24 cellular contexts compared by ENCODE assay signal in the genomic region with DNA sequence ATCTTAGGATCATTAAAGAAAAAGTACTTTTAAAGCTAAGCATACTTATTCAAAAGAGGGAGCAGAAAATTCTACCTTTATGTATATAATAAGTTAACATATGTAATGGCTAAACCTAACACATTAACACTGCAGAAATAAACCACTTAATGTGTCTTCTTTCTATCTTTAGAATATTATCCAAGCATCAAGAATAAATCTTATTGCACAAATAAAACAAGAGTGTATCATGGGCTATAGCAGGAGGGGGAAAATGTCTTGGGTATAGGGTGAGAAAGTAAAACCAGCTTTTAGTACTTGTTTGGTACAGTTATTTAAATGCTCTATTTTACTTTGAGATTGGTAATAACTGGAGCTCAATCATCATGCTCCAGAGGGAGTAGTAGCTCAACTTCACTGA. TPM values are rescaled to one million over a fixed set of nuclear protein-coding genes. Genes with fewer than 3 reads are reported as not detected.
A peak's percentile ranks its signal among the peaks of the same experiment; 100 is the strongest.
DNase-seq lines count a peak whose midpoint lies in the region; ATAC-seq and TF ChIP-seq lines count a peak whose summit lies in the region.
"Had no signal": no experiment of that assay in that cellular context is flagged by ENCODE, and none has a peak within 500 bp of the region (broad histone marks: within the 10 kb centered on the region; RNA-seq: fewer than 3 reads in every experiment).

No MANE protein-coding gene starts in this region.

- H3K9me3 ChIP-seq in RWPE2 (ENCODE audit: severe bottlenecking): no peaks in the 10 kb centered on the region
- H3K9me3 ChIP-seq in BE2C: no peaks in the 10 kb centered on the region
- H3K9me3 ChIP-seq: ascending aorta, gastrocnemius medialis, right lobe of liver, transverse colon had no signal

- CTCF ChIA-PET in activated naive CD4-positive, alpha-beta T cell treated with anti-CD3 and anti-CD28 coated beads for 36 hours (lab: Charles Lee): interaction anchor here (0.7 to 7.1 kb wide), 9 partner anchors 9 to 254 kb away, joined by 3 to 48 read pairs (median 4); no protein-coding TSS in a partner anchor

- peak overlapping the region; percentile 74 for H3K27ac Mint-ChIP-seq in activated naive CD4-positive, alpha-beta T cell treated with anti-CD3 and anti-CD28 coated beads for 36 hours
- peak overlapping the region; percentile 87 for H3K27ac Mint-ChIP-seq in activated T-helper 2 cell treated with anti-CD3 and anti-CD28 coated beads, Interferon-gamma antibody, Interleukin-2, Interleukin-4, amounts not matched to agents 10 μg/mL and 5 μg/mL and 100 μg/mL, durations not matched to agents 14 hours and 24 hours and 36 hours
- peak overlapping the region; percentile 58 for H3K27ac Mint-ChIP-seq in stimulated activated effector memory CD8-positive, alpha-beta T cell treated with anti-CD3 and anti-CD28 coated beads, Interleukin-12 subunit alpha, Interleukin-12 subunit beta, amount 100 ng/mL, for 72 hours
- H3K27ac Mint-ChIP-seq: IgD-negative memory B cell, progenitor cell of endocrine pancreas had no signal

- H3K4me3 Mint-ChIP-seq in activated naive CD4-positive, alpha-beta T cell treated with anti-CD3 and anti-CD28 coated beads for 36 hours: peak overlapping the region; percentile 31
- H3K4me3 Mint-ChIP-seq in activated T-helper 2 cell treated with anti-CD3 and anti-CD28 coated beads, Interferon-gamma antibody, Interleukin-2, Interleukin-4, amounts not matched to agents 10 μg/mL and 5 μg/mL and 100 μg/mL, durations not matched to agents 14 hours and 24 hours and 36 hours (ENCODE audit: low read depth): peak overlapping the region; percentile 52
- H3K4me3 Mint-ChIP-seq in stimulated activated effector memory CD8-positive, alpha-beta T cell treated with anti-CD3 and anti-CD28 coated beads, Interleukin-12 subunit alpha, Interleukin-12 subunit beta, amount 100 ng/mL, for 72 hours: peak overlapping the region; percentile 9
- H3K4me3 Mint-ChIP-seq: IgD-negative memory B cell had no signal

- no peaks in the 10 kb centered on the region for H3K27me3 ChIP-seq in RWPE2 (ENCODE audit: insufficient read depth, poor library complexity, severe bottlenecking)
- H3K27me3 ChIP-seq in BE2C: no peaks in the 10 kb centered on the region
- H3K27me3 ChIP-seq: ascending aorta, gastrocnemius medialis, right lobe of liver, transverse colon had no signal

- ATAC-seq in RWPE2 (ENCODE audit: low read depth): no peak
- no peak for ATAC-seq in stimulated activated effector memory CD8-positive, alpha-beta T cell treated with anti-CD3 and anti-CD28 coated beads, Interleukin-12 subunit alpha, Interleukin-12 subunit beta, amount 100 ng/mL, for 72 hours
- no peak for ATAC-seq in left cardiac atrium
- no peak for ATAC-seq in GM19328 (IDR thresholded peaks at IDR 0.05; ENCODE audit: unreplicated experiment)
- ATAC-seq: right lobe of liver had no signal

- no peaks in the 10 kb centered on the region for H3K27me3 Mint-ChIP-seq in activated naive CD4-positive, alpha-beta T cell treated with anti-CD3 and anti-CD28 coated beads for 36 hours (ENCODE audit: low read depth)
- H3K27me3 Mint-ChIP-seq in activated T-helper 2 cell treated with anti-CD3 and anti-CD28 coated beads, Interferon-gamma antibody, Interleukin-2, Interleukin-4, amounts not matched to agents 10 μg/mL and 5 μg/mL and 100 μg/mL, durations not matched to agents 14 hours and 24 hours and 36 hours (ENCODE audit: low read depth): no peaks in the 10 kb centered on the region
- H3K27me3 Mint-ChIP-seq: progenitor cell of endocrine pancreas had no signal

- H3K4me3 ChIP-seq in RWPE2 (ENCODE audit: severe bottlenecking) (no peak overlapping the region), BE2C (ENCODE audit: low read depth, low read length) (no peak overlapping the region)
- H3K4me3 ChIP-seq: ascending aorta, gastrocnemius medialis, right lobe of liver, transverse colon had no signal

- no peak for DNase-seq in activated naive CD4-positive, alpha-beta T cell treated with anti-CD3 and anti-CD28 coated beads for 36 hours
- no peak for DNase-seq in activated naive CD4-positive, alpha-beta T cell treated with Interleukin-2 at 50 U/mL for 16 hours
- DNase-seq in RWPE2 (ENCODE audit: low spot score) (no peak), BE2C (no peak), left cardiac atrium (no peak)
- no peak for DNase-seq in activated T-helper 2 cell treated with anti-CD3 and anti-CD28 coated beads, Interferon-gamma antibody, Interleukin-2, Interleukin-4, amounts not matched to agents 10 μg/mL and 5 μg/mL and 100 μg/mL, durations not matched to agents 14 hours and 24 hours and 36 hours (ENCODE audit: low spot score)
- DNase-seq in stimulated activated effector memory CD8-positive, alpha-beta T cell treated with anti-CD3 and anti-CD28 coated beads, Interleukin-12 subunit alpha, Interleukin-12 subunit beta, amount 100 ng/mL, for 72 hours (ENCODE audit: low spot score in 2 of 2): no peak
- DNase-seq: activated CD8-positive, alpha-beta memory T cell treated with anti-CD3 and anti-CD28 coated beads, Interleukin-2, amount 50 U/mL, for 48 hours; DND-41; effector CD4-positive, alpha-beta T cell; gastrocnemius medialis; MV-4-11; NCI-H1436; NCI-H2081; NCI-H526; right lobe of liver; Right ventricle myocardium superior; stimulated activated CD4-positive, alpha-beta T cell treated with anti-CD3 and anti-CD28 coated beads, Interleukin-2, amount 100 ng/mL, for 48 hours; transverse colon had no signal

- H3K4me1 ChIP-seq in RWPE2 (ENCODE audit: insufficient read depth, poor library complexity, severe bottlenecking) (peaks cover 7% of the 10 kb centered on the region), BE2C (peaks cover 16% of the 10 kb centered on the region)
- H3K4me1 ChIP-seq: ascending aorta, right lobe of liver had no signal

- intact Hi-C loops in activated naive CD4-positive, alpha-beta T cell treated with anti-CD3 and anti-CD28 coated beads for 36 hours (cut with micrococcal nuclease): loop anchor here (2.0 kb wide), 1 partner anchor 195 kb away; no protein-coding TSS in a partner anchor
- intact Hi-C loops in activated T-helper 2 cell treated with anti-CD3 and anti-CD28 coated beads, Interferon-gamma antibody, Interleukin-2, Interleukin-4, amounts not matched to agents 10 μg/mL and 5 μg/mL and 100 μg/mL, durations not matched to agents 14 hours and 24 hours and 36 hours (cut with micrococcal nuclease): loop anchor here (5.0 kb wide), 3 partner anchors 34 to 319 kb away; no protein-coding TSS in a partner anchor
- intact Hi-C loops in left cardiac atrium (cut with DNase I): no loop called here

- H3K4me1 Mint-ChIP-seq in activated naive CD4-positive, alpha-beta T cell treated with anti-CD3 and anti-CD28 coated beads for 36 hours (ENCODE audit: low read depth): peaks cover 95% of the 10 kb centered on the region
- H3K4me1 Mint-ChIP-seq in activated T-helper 2 cell treated with anti-CD3 and anti-CD28 coated beads, Interferon-gamma antibody, Interleukin-2, Interleukin-4, amounts not matched to agents 10 μg/mL and 5 μg/mL and 100 μg/mL, durations not matched to agents 14 hours and 24 hours and 36 hours (ENCODE audit: low read depth): peaks cover 82% of the 10 kb centered on the region
- H3K4me1 Mint-ChIP-seq in stimulated activated effector memory CD8-positive, alpha-beta T cell treated with anti-CD3 and anti-CD28 coated beads, Interleukin-12 subunit alpha, Interleukin-12 subunit beta, amount 100 ng/mL, for 72 hours: peaks cover 64% of the 10 kb centered on the region

- H3K36me3 ChIP-seq in RWPE2 (ENCODE audit: low read depth): no peaks in the 10 kb centered on the region
- no peaks in the 10 kb centered on the region for H3K36me3 ChIP-seq in BE2C
- H3K36me3 ChIP-seq: ascending aorta, gastrocnemius medialis, right lobe of liver, transverse colon had no signal

- peaks cover 50% of the 10 kb centered on the region for H3K36me3 Mint-ChIP-seq in activated naive CD4-positive, alpha-beta T cell treated with anti-CD3 and anti-CD28 coated beads for 36 hours (ENCODE audit: low read depth)
- peaks cover 89% of the 10 kb centered on the region for H3K36me3 Mint-ChIP-seq in activated T-helper 2 cell treated with anti-CD3 and anti-CD28 coated beads, Interferon-gamma antibody, Interleukin-2, Interleukin-4, amounts not matched to agents 10 μg/mL and 5 μg/mL and 100 μg/mL, durations not matched to agents 14 hours and 24 hours and 36 hours (ENCODE audit: low read depth)
- peaks cover 36% of the 10 kb centered on the region for H3K36me3 Mint-ChIP-seq in stimulated activated effector memory CD8-positive, alpha-beta T cell treated with anti-CD3 and anti-CD28 coated beads, Interleukin-12 subunit alpha, Interleukin-12 subunit beta, amount 100 ng/mL, for 72 hours
- H3K36me3 Mint-ChIP-seq: IgD-negative memory B cell had no signal

- TF ChIP-seq CTCF in RWPE2 (IDR thresholded peaks at IDR 0.05; ENCODE audit: poor library complexity, severe bottlenecking) (peak; percentile 6), BE2C (IDR thresholded peaks at IDR 0.05; ENCODE audit: low read depth, low read length) (no peak)

- peaks cover 1% of the 10 kb centered on the region for H3K9me3 Mint-ChIP-seq in activated naive CD4-positive, alpha-beta T cell treated with anti-CD3 and anti-CD28 coated beads for 36 hours
- H3K9me3 Mint-ChIP-seq in activated T-helper 2 cell treated with anti-CD3 and anti-CD28 coated beads, Interferon-gamma antibody, Interleukin-2, Interleukin-4, amounts not matched to agents 10 μg/mL and 5 μg/mL and 100 μg/mL, durations not matched to agents 14 hours and 24 hours and 36 hours: peaks cover 4% of the 10 kb centered on the region
- H3K9me3 Mint-ChIP-seq in stimulated activated effector memory CD8-positive, alpha-beta T cell treated with anti-CD3 and anti-CD28 coated beads, Interleukin-12 subunit alpha, Interleukin-12 subunit beta, amount 100 ng/mL, for 72 hours: no peaks in the 10 kb centered on the region
- H3K9me3 Mint-ChIP-seq: IgD-negative memory B cell had no signal

- H3K27ac ChIP-seq in RWPE2 (ENCODE audit: poor library complexity, severe bottlenecking): no peak overlapping the region
- H3K27ac ChIP-seq: ascending aorta, C4-2B, gastrocnemius medialis, right lobe of liver, transverse colon had no signal

RNA-seq across cellular contexts. Expression of a gene that starts 10.9 kb away (rescaled TPM):
- total RNA-seq in activated naive CD4-positive, alpha-beta T cell treated with anti-CD3 and anti-CD28 coated beads for 36 hours: 10 to 100 TPM; 78.4 to 79.7 TPM
- total RNA-seq in activated T-helper 2 cell treated with anti-CD3 and anti-CD28 coated beads, Interferon-gamma antibody, Interleukin-2, Interleukin-4, amounts not matched to agents 10 μg/mL and 5 μg/mL and 100 μg/mL, durations not matched to agents 14 hours and 24 hours and 36 hours: 268 and 272 TPM in 2 replicates
- 38.2 TPM for polyA plus RNA-seq in BE2C (2012; ENCODE audit: insufficient read depth, insufficient read length, low read depth)
- total RNA-seq in left cardiac atrium: 1 to 10 TPM; 6.4 to 7.7 TPM

Comparison
In these comparisons a context has a peak if more than half of its experiments do, and no peak if none do; other contexts are left out.
1. RNA of a gene that starts 10.9 kb away (total RNA-seq): 268 to 272 TPM in activated T-helper 2 cell treated with anti-CD3 and anti-CD28 coated beads, Interferon-gamma antibody, Interleukin-2, Interleukin-4, amounts not matched to agents 10 μg/mL and 5 μg/mL and 100 μg/mL, durations not matched to agents 14 hours and 24 hours and 36 hours and 78.4 to 79.7 TPM in activated naive CD4-positive, alpha-beta T cell treated with anti-CD3 and anti-CD28 coated beads for 36 hours; 6.4 to 7.7 TPM in left cardiac atrium; every median in the first group is over 4 times any median in the second.
2. intact Hi-C loops: an anchor here in activated naive CD4-positive, alpha-beta T cell treated with anti-CD3 and anti-CD28 coated beads for 36 hours (2.0 kb wide) and activated T-helper 2 cell treated with anti-CD3 and anti-CD28 coated beads, Interferon-gamma antibody, Interleukin-2, Interleukin-4, amounts not matched to agents 10 μg/mL and 5 μg/mL and 100 μg/mL, durations not matched to agents 14 hours and 24 hours and 36 hours (5.0 kb wide); none called in left cardiac atrium.
3. Peak in every context shown above with its lines, with median percentiles within 50 percentile points of each other: H3K27ac Mint-ChIP-seq and H3K4me3 Mint-ChIP-seq.